In genomic region chr11:134558258-134558835, GRCh38 we compare ENCODE assay signal across 15 cellular contexts.
"Had no signal": no experiment of that assay in that cellular context is flagged by ENCODE, and none has a peak within 500 bp of the region (broad histone marks: within the 10 kb centered on the region; RNA-seq: fewer than 3 reads in every experiment).

No MANE protein-coding gene starts in this region.

- H3K36me3 ChIP-seq: ascending aorta, pancreas, suprapubic skin, upper lobe of left lung had no signal

- H3K27ac ChIP-seq: ascending aorta, pancreas, suprapubic skin, upper lobe of left lung, VCaP had no signal

- H3K9me3 ChIP-seq: ascending aorta, pancreas, suprapubic skin, upper lobe of left lung had no signal

- ATAC-seq: activated T-cell treated with anti-CD3 and anti-CD28 coated beads, Interleukin-2, amount 50 U/mL, for 72 hours; left ventricle myocardium superior; naive thymus-derived CD4-positive, alpha-beta T cell; pancreas; stimulated activated naive CD8-positive, alpha-beta T cell treated with anti-CD3 and anti-CD28 coated beads, Interleukin-15, amount 100 ng/mL, for 72 hours; T-helper 17 cell had no signal

- H3K4me1 ChIP-seq: ascending aorta, pancreas, suprapubic skin, upper lobe of left lung had no signal

- DNase-seq: activated CD4-positive, CD25-positive, alpha-beta regulatory T cell treated with anti-CD3 and anti-CD28 coated beads, Interleukin-2, amount 50 U/mL, for 72 hours; activated effector memory CD4-positive, alpha-beta T cell treated with anti-CD3 and anti-CD28 coated beads, Interleukin-2, amount 50 U/mL, for 16 hours; activated T-cell treated with anti-CD3 and anti-CD28 coated beads, Interleukin-2, amount 50 U/mL, for 72 hours; effector CD8-positive, alpha-beta T cell; immature natural killer cell; kidney glomerular epithelial cell; left ventricle myocardium superior; pancreas; stimulated activated naive CD8-positive, alpha-beta T cell treated with anti-CD3 and anti-CD28 coated beads, Interleukin-15, amount 100 ng/mL, for 72 hours; T-helper 17 cell; upper lobe of left lung had no signal

- H3K27me3 ChIP-seq: ascending aorta, pancreas, upper lobe of left lung had no signal

- H3K4me3 ChIP-seq: ascending aorta, pancreas, suprapubic skin, upper lobe of left lung had no signal
